19 cellular contexts compared by ENCODE assay signal in genomic region chr2:98496750-98497493, GRCh38. TPM values are rescaled to one million over a fixed set of nuclear protein-coding genes. Genes with fewer than 3 reads are reported as not detected.
DNase-seq lines count a peak whose midpoint lies in the region; ATAC-seq and TF ChIP-seq lines count a peak whose summit lies in the region.
"Had no signal": no experiment of that assay in that cellular context is flagged by ENCODE, and none has a peak within 500 bp of the region (broad histone marks: within the 10 kb centered on the region; RNA-seq: fewer than 3 reads in every experiment).

No MANE protein-coding gene starts in this region.

- no peaks in the 10 kb centered on the region for H3K27me3 Mint-ChIP-seq in activated naive CD4-positive, alpha-beta T cell treated with anti-CD3 and anti-CD28 coated beads for 36 hours (ENCODE audit: low read depth)
- H3K27me3 Mint-ChIP-seq in HFFc6 (ENCODE audit: insufficient read depth) (peaks cover 1% of the 10 kb centered on the region; the same call in 1 of the 2 replicates), endodermal cell (ENCODE audit: insufficient read depth) (no peaks in the 10 kb centered on the region)

- peak overlapping the region; percentile 39 for H3K27ac Mint-ChIP-seq in activated naive CD4-positive, alpha-beta T cell treated with anti-CD3 and anti-CD28 coated beads for 36 hours
- no peak overlapping the region for H3K27ac Mint-ChIP-seq in activated naive CD4-positive, alpha-beta T cell treated with anti-CD3 and anti-CD28 coated beads, Interleukin-2, amount 50 U/mL, for 72 hours
- no peak overlapping the region for H3K27ac Mint-ChIP-seq in HFFc6
- H3K27ac Mint-ChIP-seq in endodermal cell: no peak overlapping the region

- H3K9me3 Mint-ChIP-seq in activated naive CD4-positive, alpha-beta T cell treated with anti-CD3 and anti-CD28 coated beads for 36 hours: peaks cover 21% of the 10 kb centered on the region
- H3K9me3 Mint-ChIP-seq in activated naive CD4-positive, alpha-beta T cell treated with anti-CD3 and anti-CD28 coated beads, Interleukin-2, amount 50 U/mL, for 72 hours: peaks cover 7 to 19% of the 10 kb centered on the region in 2 donors
- H3K9me3 Mint-ChIP-seq in HFFc6 (no peaks in the 10 kb centered on the region), endodermal cell (peaks cover 37% of the 10 kb centered on the region)

- H3K9me3 ChIP-seq in endodermal cell (ENCODE audit: control insufficient read depth, low read length) (peaks cover 43% of the 10 kb centered on the region), sigmoid colon (peaks cover 0 to 8% (median 0%) of the 10 kb centered on the region in 4 donors)

- peaks cover 10% of the 10 kb centered on the region for H3K4me1 ChIP-seq in endodermal cell (ENCODE audit: control insufficient read depth, insufficient read depth, low read length)
- H3K4me1 ChIP-seq in sigmoid colon: peaks cover 0 to 39% (median 24%) of the 10 kb centered on the region in 4 donors

- 96 to 100% methylated on average over 2 to 4 of the region's 4 CpGs for WGBS in endodermal cell (ENCODE audit: insufficient coverage in 1 of 2, insufficient read length in 1 of 2), 2 experiments
- 98 to 99% methylated on average over 4 of the region's 4 CpGs for whole genome bisulfite sequencing in sigmoid colon, 2 donors

- CTCF ChIA-PET in activated naive CD4-positive, alpha-beta T cell treated with anti-CD3 and anti-CD28 coated beads for 36 hours (lab: Charles Lee): interaction anchor here (0.8 to 1.2 kb wide), 2 partner anchors 9 to 18 kb away, joined by 3 to 4 read pairs; no protein-coding TSS in a partner anchor

- no peak for TF ChIP-seq POLR2A in sigmoid colon (IDR thresholded peaks at IDR 0.05)

- DNase-seq in activated naive CD4-positive, alpha-beta T cell treated with anti-CD3 and anti-CD28 coated beads for 36 hours: no peak
- no peak for DNase-seq in activated naive CD4-positive, alpha-beta T cell treated with anti-CD3 and anti-CD28 coated beads, Interleukin-2, amount 50 U/mL, for 72 hours (ENCODE audit: low spot score in 2 of 2)
- DNase-seq in HFFc6: no peak
- no peak for DNase-seq in endodermal cell
- peak; percentile 10 for DNase-seq in sigmoid colon
- no peak for DNase-seq in stimulated activated CD8-positive, alpha-beta memory T cell treated with anti-CD3 and anti-CD28 coated beads, Interleukin-4, amount 100 ng/mL, for 48 hours
- DNase-seq: 8988T, GDM1, MV-4-11, NCI-H1417 treated with DMSO at 0.1 percent for 48 hours, NCI-H2029 treated with DMSO at 0.1 percent for 48 hours, NCI-H2171 treated with DMSO at 0.1 percent for 48 hours, NCI-H446 treated with DMSO at 0.1 percent for 48 hours, OCI-M1, RPMI8226 had no signal

- H3K9ac ChIP-seq in endodermal cell (ENCODE audit: extremely low read depth, low read length, poor library complexity, severe bottlenecking): no peak overlapping the region

- H3K36me3 ChIP-seq in endodermal cell (ENCODE audit: control insufficient read depth, insufficient read depth, low read length): peaks cover 68% of the 10 kb centered on the region
- no peaks in the 10 kb centered on the region for H3K36me3 ChIP-seq in sigmoid colon

- H3K27ac ChIP-seq in endodermal cell (ENCODE audit: low read depth, low read length) (no peak overlapping the region), sigmoid colon (no peak overlapping the region)

- peaks cover 43% of the 10 kb centered on the region for H3K4me1 Mint-ChIP-seq in activated naive CD4-positive, alpha-beta T cell treated with anti-CD3 and anti-CD28 coated beads for 36 hours (ENCODE audit: low read depth)
- peaks cover 10% of the 10 kb centered on the region for H3K4me1 Mint-ChIP-seq in HFFc6 (ENCODE audit: low read depth)
- peaks cover 39% of the 10 kb centered on the region for H3K4me1 Mint-ChIP-seq in endodermal cell

- H3K4me3 Mint-ChIP-seq in activated naive CD4-positive, alpha-beta T cell treated with anti-CD3 and anti-CD28 coated beads for 36 hours: no peak overlapping the region
- H3K4me3 Mint-ChIP-seq in HFFc6: no peak overlapping the region
- H3K4me3 Mint-ChIP-seq in endodermal cell: no peak overlapping the region
- H3K4me3 Mint-ChIP-seq: GM23338 had no signal

- no peak for TF ChIP-seq EP300 in sigmoid colon (IDR thresholded peaks at IDR 0.05)

- TF ChIP-seq CTCF in HFFc6 (IDR thresholded peaks at IDR 0.05): 0 out of 2 replicates have a peak, but pooled peaks have one; percentile 7
- TF ChIP-seq CTCF in endodermal cell (conservative IDR thresholded peaks at IDR 0.05): no peak
- TF ChIP-seq CTCF in sigmoid colon (IDR thresholded peaks at IDR 0.05): no peak

- H3K4me3 ChIP-seq in endodermal cell (ENCODE audit: low read length) (peak overlapping the region; percentile 74), sigmoid colon (no peak overlapping the region)
- H3K4me3 ChIP-seq: GM23338 had no signal

- intact Hi-C loops in activated naive CD4-positive, alpha-beta T cell treated with anti-CD3 and anti-CD28 coated beads for 36 hours (cut with micrococcal nuclease): no loop called here
- intact Hi-C loops in sigmoid colon (cut with DNase I): no loop called here

- no peaks in the 10 kb centered on the region for H3K27me3 ChIP-seq in endodermal cell (ENCODE audit: control insufficient read depth, insufficient read depth, low read length, poor library complexity, severe bottlenecking)
- no peaks in the 10 kb centered on the region for H3K27me3 ChIP-seq in sigmoid colon

- peaks cover 32% of the 10 kb centered on the region for H3K36me3 Mint-ChIP-seq in activated naive CD4-positive, alpha-beta T cell treated with anti-CD3 and anti-CD28 coated beads for 36 hours (ENCODE audit: low read depth)
- peaks cover 15 to 61% of the 10 kb centered on the region in 2 donors for H3K36me3 Mint-ChIP-seq in activated naive CD4-positive, alpha-beta T cell treated with anti-CD3 and anti-CD28 coated beads, Interleukin-2, amount 50 U/mL, for 72 hours
- peaks cover 6% of the 10 kb centered on the region; the same call in 1 of the 2 replicates for H3K36me3 Mint-ChIP-seq in HFFc6 (ENCODE audit: low read depth)
- H3K36me3 Mint-ChIP-seq in endodermal cell (ENCODE audit: low read depth): peaks cover 56% of the 10 kb centered on the region

- no peak for ATAC-seq in activated naive CD4-positive, alpha-beta T cell treated with anti-CD3 and anti-CD28 coated beads, Interleukin-2, amount 50 U/mL, for 72 hours
- ATAC-seq in GM19463 (IDR thresholded peaks at IDR 0.05; ENCODE audit: unreplicated experiment) (no peak), GM18519 (IDR thresholded peaks at IDR 0.05; ENCODE audit: low FRiP score, unreplicated experiment) (no peak)
- ATAC-seq: GM23338, HCT116 had no signal

RNA-seq across cellular contexts. Expression of gene INPP4A, which starts 52.3 kb away (rescaled TPM):
- 10 to 100 TPM; 33.1 to 34.8 TPM for total RNA-seq in activated naive CD4-positive, alpha-beta T cell treated with anti-CD3 and anti-CD28 coated beads for 36 hours
- total RNA-seq in activated naive CD4-positive, alpha-beta T cell treated with anti-CD3 and anti-CD28 coated beads, Interleukin-2, amount 50 U/mL, for 72 hours: 10 to 100 TPM; 46.6 to 48.1 TPM
- total RNA-seq in HFFc6 (2021; fragmentation: NEBNext Ultra II Directional; extraction: Animal tissue kit (Norgen Biotek cat#: 25700)): 10 to 100 TPM; 15.8 to 19.4 (median 18.2) TPM
- total RNA-seq in endodermal cell (10 to 100 TPM; 84.9 to 94.2 TPM), sigmoid colon (10 to 100 TPM; 30.4 to 49.9 (median 39.9) TPM)
- 31.9 TPM for polyA plus RNA-seq in endodermal cell (2013, experiment 1 of 2)
- polyA plus RNA-seq in endodermal cell (2013, experiment 2 of 2): 33.3 TPM
- polyA plus RNA-seq in sigmoid colon: 10 to 100 TPM in 1 of 3 donors, 1 to 10 TPM in 2; 1.8 to 12.2 (median 2.3) TPM
